10 cellular contexts compared by ENCODE assay signal in the genomic region with DNA sequence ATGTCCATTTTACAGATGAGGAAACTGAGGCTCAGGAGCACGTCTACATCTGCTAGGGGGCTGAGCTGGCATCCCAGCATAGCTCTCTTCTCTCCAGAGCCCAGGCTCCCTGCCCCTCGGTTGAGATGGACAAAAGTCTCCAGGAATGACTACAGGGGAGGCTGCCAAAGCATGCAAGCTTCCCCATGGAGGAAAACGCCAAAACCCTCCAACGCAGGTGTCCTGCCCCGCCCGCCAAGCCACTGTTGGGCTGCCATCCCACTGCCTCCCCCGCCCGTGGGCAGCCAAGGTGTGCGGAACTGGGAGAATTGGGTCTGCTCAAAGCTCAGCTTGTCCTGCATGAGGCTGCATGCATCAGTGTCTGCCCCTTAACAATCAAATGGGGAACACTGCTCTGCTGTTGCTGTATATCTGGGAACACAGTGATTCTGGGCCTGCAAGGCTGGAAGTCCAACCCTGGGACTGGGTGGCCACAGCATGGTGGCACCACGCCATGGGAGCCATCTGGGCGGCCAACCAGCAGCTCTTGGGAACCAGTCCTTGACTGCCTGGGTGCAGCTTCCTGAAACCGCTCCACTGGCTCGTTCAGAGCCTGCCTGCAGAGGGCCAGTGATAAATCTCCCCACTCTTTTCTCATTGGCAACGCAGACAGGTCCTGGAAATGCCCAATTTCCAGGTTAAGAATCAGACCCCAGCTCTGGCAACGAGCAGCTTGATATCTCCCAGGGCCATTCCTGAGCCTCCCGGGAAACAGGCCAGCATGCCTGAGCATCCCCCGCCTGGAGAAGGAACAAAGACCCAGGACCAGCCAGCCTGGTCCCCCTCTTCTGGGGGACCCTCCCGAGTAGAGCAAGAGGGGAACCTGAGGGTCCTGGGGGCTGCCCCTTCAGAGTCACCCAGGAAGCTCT. TPM values are rescaled to one million over a fixed set of nuclear protein-coding genes. Genes with fewer than 3 reads are reported as not detected.
DNase-seq lines count a peak whose midpoint lies in the region; ATAC-seq, FAIRE-seq and TF ChIP-seq lines count a peak whose summit lies in the region.
"Had no signal": no experiment of that assay in that cellular context is flagged by ENCODE, and none has a peak within 500 bp of the region (broad histone marks: within the 10 kb centered on the region; RNA-seq: fewer than 3 reads in every experiment).

No MANE protein-coding gene starts in this region.

- H3K27me3 Mint-ChIP-seq in neural progenitor cell (ENCODE audit: insufficient read depth, low read depth): peaks cover 9% of the 10 kb centered on the region

- no peak for ATAC-seq in GM21526 (IDR thresholded peaks at IDR 0.05; ENCODE audit: low FRiP score, unreplicated experiment)

- H3K36me3 Mint-ChIP-seq in neural progenitor cell: no peaks in the 10 kb centered on the region

- H3K4me2 ChIP-seq in neural progenitor cell: no peak overlapping the region

- DNase-seq in AG08395 (ENCODE audit: low spot score) (peak; percentile 69), MG63 (peak; percentile 71), esophagus squamous epithelium (lab: John Stamatoyannopoulos, UW) (no peak), neural progenitor cell (ENCODE audit: low spot score) (no peak), RCC 7860 (ENCODE audit: low spot score) (no peak), NCI-H1105 treated with DMSO at 0.1 percent for 48 hours (lab: John Stamatoyannopoulos, UW) (no peak), iPS-NIHi11 (ENCODE audit: low spot score) (no peak)

- no peak overlapping the region for H2AFZ ChIP-seq in neural progenitor cell (replicated peaks)
- H2AFZ ChIP-seq: parathyroid adenoma had no signal

- no peak for FAIRE-seq in RCC 7860 (lab: Jason Lieb, UNC)

- H3K4me3 ChIP-seq in MG63 (no peak overlapping the region), esophagus squamous epithelium (no peak overlapping the region), neural progenitor cell (no peak overlapping the region)
- H3K4me3 ChIP-seq: tibial artery had no signal

- 34 to 40% methylated on average over 4 to 10 of the region's 18 CpGs for WGBS in esophagus squamous epithelium, 2 donors

- no peak for TF ChIP-seq POLR2A in esophagus squamous epithelium (IDR thresholded peaks at IDR 0.05)

- intact Hi-C loops in esophagus squamous epithelium (cut with DNase I): no loop called here

- peak overlapping the region; percentile 36 for H3K4me3 Mint-ChIP-seq in neural progenitor cell

- H3K27ac ChIP-seq in esophagus squamous epithelium (peak overlapping the region; percentile 94 to 97 (median 95)), neural progenitor cell (no peak overlapping the region)
- H3K27ac ChIP-seq: tibial artery had no signal

- H3K79me2 ChIP-seq in neural progenitor cell (ENCODE audit: low read depth): peaks cover 30% of the 10 kb centered on the region

- H3K9me3 Mint-ChIP-seq in neural progenitor cell: no peaks in the 10 kb centered on the region

- peaks cover 45% of the 10 kb centered on the region for H3K4me1 Mint-ChIP-seq in neural progenitor cell

- H3K9me3 ChIP-seq in MG63 (no peaks in the 10 kb centered on the region), esophagus squamous epithelium (no peaks in the 10 kb centered on the region), neural progenitor cell (ENCODE audit: low read depth) (no peaks in the 10 kb centered on the region)
- H3K9me3 ChIP-seq: tibial artery had no signal

- no peaks in the 10 kb centered on the region for H3K27me3 ChIP-seq in MG63
- H3K27me3 ChIP-seq in esophagus squamous epithelium: no peaks in the 10 kb centered on the region
- H3K27me3 ChIP-seq in neural progenitor cell: no peaks in the 10 kb centered on the region
- H3K27me3 ChIP-seq: tibial artery had no signal

- H3K36me3 ChIP-seq in MG63 (peaks cover 8% of the 10 kb centered on the region; the same call in 1 of the 2 replicates), esophagus squamous epithelium (peaks cover 0 to 9% (median 0%) of the 10 kb centered on the region in 3 donors), neural progenitor cell (no peaks in the 10 kb centered on the region)
- H3K36me3 ChIP-seq: tibial artery had no signal

- TF ChIP-seq CTCF in esophagus squamous epithelium (IDR thresholded peaks at IDR 0.05): no peak
- TF ChIP-seq CTCF in neural progenitor cell (IDR thresholded peaks at IDR 0.05): no peak

- no peak overlapping the region for H3K9ac ChIP-seq in neural progenitor cell
- H3K9ac ChIP-seq: parathyroid adenoma had no signal

- H3F3A ChIP-seq in neural progenitor cell (ENCODE audit: low read depth): peaks cover 25% of the 10 kb centered on the region

- H3K4me1 ChIP-seq in esophagus squamous epithelium (peaks cover 87 to 97% (median 91%) of the 10 kb centered on the region in 3 donors), neural progenitor cell (peaks cover 38% of the 10 kb centered on the region)

- peak overlapping the region; percentile 72 for H3K27ac Mint-ChIP-seq in neural progenitor cell

- peaks cover 96% of the 10 kb centered on the region for H4K20me1 ChIP-seq in neural progenitor cell (ENCODE audit: low read depth)

RNA-seq across cellular contexts. Expression of gene RALGDS, which starts 3.5 kb away (rescaled TPM):
- total RNA-seq in MG63 (2014; rRNA removed; shearing (Covaris generic); ENCODE audit: low replicate concordance): 21.4 and 22.8 TPM in 2 replicates
- total RNA-seq in esophagus squamous epithelium (10 to 100 TPM; 53.4 to 71.1 (median 55.3) TPM), neural progenitor cell (ENCODE audit: low replicate concordance) (24.1 and 58.8 TPM in 2 replicates)

RNA-seq across cellular contexts. Expression of gene GBGT1, which starts 46.2 kb away (rescaled TPM):
- 7.2 and 7.6 TPM in 2 replicates for total RNA-seq in MG63 (2014; rRNA removed; shearing (Covaris generic); ENCODE audit: low replicate concordance)
- total RNA-seq in esophagus squamous epithelium: 1 to 10 TPM; 3.0 to 8.8 (median 3.8) TPM
- 2.0 and 3.0 TPM in 2 replicates for total RNA-seq in neural progenitor cell (ENCODE audit: low replicate concordance)

RNA-seq across cellular contexts. Expression of gene CEL, which starts 55.7 kb away (rescaled TPM):
- total RNA-seq in MG63 (2014; rRNA removed; shearing (Covaris generic); ENCODE audit: low replicate concordance): 1.0 TPM in 1 of 2 replicates, not detected in the other
- total RNA-seq in esophagus squamous epithelium: 1 to 10 TPM; 1.9 to 7.6 (median 3.5) TPM
- 1.0 and 2.2 TPM in 2 replicates for total RNA-seq in neural progenitor cell (ENCODE audit: low replicate concordance)

Comparison
In these comparisons a context has a peak if more than half of its experiments do, and no peak if none do; other contexts are left out.
1. DNase-seq: peak in AG08395 (single experiment) and MG63 (single experiment); none in esophagus squamous epithelium (single experiment), neural progenitor cell (single experiment), RCC 7860 (single experiment), NCI-H1105 treated with DMSO at 0.1 percent for 48 hours (single experiment) and iPS-NIHi11 (single experiment).